In the genomic region with DNA sequence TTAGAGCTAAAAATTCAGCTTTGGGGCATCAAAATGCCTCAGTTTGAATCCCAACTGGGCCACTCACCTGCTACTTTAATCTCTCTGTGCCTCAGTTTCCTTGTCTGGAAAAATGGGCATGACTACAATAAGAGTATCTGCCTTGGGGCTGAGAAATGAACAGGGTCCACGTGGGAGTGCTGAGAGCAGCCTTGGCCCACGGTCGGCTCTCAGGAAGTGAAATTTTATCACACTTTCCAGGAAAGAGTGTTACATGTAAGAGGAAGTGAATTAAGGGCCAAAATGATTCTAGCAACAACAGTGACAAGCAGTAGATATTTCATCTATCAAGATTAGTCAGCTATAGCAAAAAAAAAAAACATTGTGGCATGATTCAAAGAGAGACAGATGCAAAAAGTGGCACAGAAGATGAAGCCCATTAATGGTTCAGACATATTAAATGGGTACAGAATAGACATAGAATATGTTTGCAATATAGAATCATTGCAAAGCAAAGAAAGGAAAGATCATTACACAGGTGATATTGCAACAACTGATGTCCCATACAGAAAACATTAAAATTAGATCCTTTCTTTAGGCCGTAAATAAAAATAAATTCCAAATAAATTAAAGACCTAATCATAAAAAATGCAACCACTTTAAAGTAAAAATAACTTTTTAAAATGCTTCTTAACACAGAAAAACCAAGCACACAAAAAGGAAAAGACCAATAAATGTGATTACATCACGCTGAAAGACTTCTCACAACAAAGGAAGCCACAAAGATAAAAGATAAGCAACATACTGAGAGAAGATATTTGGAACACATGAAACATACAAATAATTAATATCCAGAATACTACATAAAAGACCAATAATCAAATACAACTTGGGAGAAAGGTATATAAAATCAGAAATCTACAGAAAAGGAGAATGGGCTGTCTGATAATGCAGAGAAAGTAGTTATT, we compare ENCODE assay signal across 10 cellular contexts. TPM values are rescaled to one million over a fixed set of nuclear protein-coding genes. Genes with fewer than 3 reads are reported as not detected.
DNase-seq lines count a peak whose midpoint lies in the region; ATAC-seq, FAIRE-seq and TF ChIP-seq lines count a peak whose summit lies in the region.
"Had no signal": no experiment of that assay in that cellular context is flagged by ENCODE, and none has a peak within 500 bp of the region (broad histone marks: within the 10 kb centered on the region; RNA-seq: fewer than 3 reads in every experiment).

No MANE protein-coding gene starts in this region.

- H3K27me3 ChIP-seq in CD4-positive, alpha-beta T cell (ENCODE audit: control insufficient read depth, insufficient read depth, low read length), result no peaks in the 10 kb centered on the region
- H3K27me3 ChIP-seq in lung (ENCODE audit: control insufficient read depth, insufficient read depth) (no peaks in the 10 kb centered on the region), GM23248 (replicated peaks; ENCODE audit: insufficient read depth) (peaks cover 4% of the 10 kb centered on the region; the same call in 1 of the 2 replicates)

- H3K27ac Mint-ChIP-seq in CD4-positive, alpha-beta T cell, result peak overlapping the region; percentile 13
- peak overlapping the region; percentile 91 for H3K27ac Mint-ChIP-seq in activated CD4-positive, alpha-beta memory T cell treated with anti-CD3 and anti-CD28 coated beads for 36 hours

- H3K27me3 Mint-ChIP-seq in CD4-positive, alpha-beta T cell, result peaks cover 6% of the 10 kb centered on the region
- H3K27me3 Mint-ChIP-seq in activated CD4-positive, alpha-beta memory T cell treated with anti-CD3 and anti-CD28 coated beads for 36 hours, result peaks cover 8% of the 10 kb centered on the region

- peak in 1 of 10 experiments; percentile 28 for DNase-seq in CD4-positive, alpha-beta T cell
- DNase-seq in activated CD4-positive, alpha-beta memory T cell treated with anti-CD3 and anti-CD28 coated beads for 36 hours, result peak; percentile 66
- DNase-seq in lung (ENCODE audit: low spot score) (peak; percentile 27), GM23248 (no peak), T1000 (lab: John Stamatoyannopoulos, UW) (no peak), NCI-H526 (lab: John Stamatoyannopoulos, UW) (no peak), kidney (no peak)

- no peak overlapping the region for H3K9ac ChIP-seq in GM23248
- H3K9ac ChIP-seq in kidney (ENCODE audit: low read length in 2 of 2), result no peak overlapping the region

- POLR2A ChIA-PET in CD4-positive, alpha-beta T cell (lab: Charles Lee), result no interaction called here
- POLR2A ChIA-PET in activated CD4-positive, alpha-beta memory T cell treated with anti-CD3 and anti-CD28 coated beads for 36 hours (lab: Charles Lee), result interaction anchor here (1.1 kb wide), 1 partner anchor 11 kb away, joined by 5 read pairs; no protein-coding TSS in a partner anchor

- H4K20me1 ChIP-seq in GM23248 (ENCODE audit: insufficient read depth), result no peaks in the 10 kb centered on the region

- no peaks in the 10 kb centered on the region for H3K36me3 ChIP-seq in lung (ENCODE audit: control insufficient read depth in 2 of 2, insufficient read depth in 2 of 2, low read length in 2 of 2)
- H3K36me3 ChIP-seq in GM23248 (ENCODE audit: low read depth), result no peaks in the 10 kb centered on the region
- H3K36me3 ChIP-seq in kidney (ENCODE audit: control insufficient read depth in 1 of 2, insufficient read depth in 2 of 2, low read length in 2 of 2), result no peaks in the 10 kb centered on the region

- in situ Hi-C loops in GM23248 (cut with MboI), result no loop called here

- peaks cover 20% of the 10 kb centered on the region for H3K4me1 Mint-ChIP-seq in CD4-positive, alpha-beta T cell (ENCODE audit: low read depth)
- H3K4me1 Mint-ChIP-seq in activated CD4-positive, alpha-beta memory T cell treated with anti-CD3 and anti-CD28 coated beads for 36 hours (ENCODE audit: low read depth), result peaks cover 48% of the 10 kb centered on the region

- no peak for ATAC-seq in CD4-positive, alpha-beta T cell (ENCODE audit: poor library complexity)
- ATAC-seq in GM18520 (IDR thresholded peaks at IDR 0.05; ENCODE audit: unreplicated experiment) (peak; percentile 27), lung (ENCODE audit: insufficient read depth, low FRiP score) (no peak)

- intact Hi-C loops in CD4-positive, alpha-beta T cell (cut with DNase I, micrococcal nuclease), result no loop called here
- intact Hi-C loops in activated CD4-positive, alpha-beta memory T cell treated with anti-CD3 and anti-CD28 coated beads for 36 hours (cut with micrococcal nuclease), result loop anchor here (1.0 to 10.0 kb wide), 6 partner anchors 7 to 877 kb away; partner anchors contain the start of genes ERCC6 and MAPK8
- intact Hi-C loops in kidney (cut with DNase I), result no loop called here

- H3K9me3 ChIP-seq in CD4-positive, alpha-beta T cell (ENCODE audit: control insufficient read depth, low read length), result no peaks in the 10 kb centered on the region
- H3K9me3 ChIP-seq in lung (ENCODE audit: control insufficient read depth in 2 of 2, insufficient read depth in 1 of 2, low read length in 1 of 2) (no peaks in the 10 kb centered on the region), GM23248 (ENCODE audit: low read depth) (no peaks in the 10 kb centered on the region), kidney (ENCODE audit: control insufficient read depth in 1 of 2, low read length in 2 of 2) (no peaks in the 10 kb centered on the region)

- no peak for FAIRE-seq in kidney (lab: Jason Lieb, UNC)

- H3K4me2 ChIP-seq in GM23248 (ENCODE audit: unreplicated experiment), result no peak overlapping the region

- no peaks in the 10 kb centered on the region for H3K9me3 Mint-ChIP-seq in CD4-positive, alpha-beta T cell
- H3K9me3 Mint-ChIP-seq in activated CD4-positive, alpha-beta memory T cell treated with anti-CD3 and anti-CD28 coated beads for 36 hours, result no peaks in the 10 kb centered on the region

- peak overlapping the region; percentile 22 for H3K4me3 Mint-ChIP-seq in CD4-positive, alpha-beta T cell
- H3K4me3 Mint-ChIP-seq in activated CD4-positive, alpha-beta memory T cell treated with anti-CD3 and anti-CD28 coated beads for 36 hours, result peak overlapping the region; percentile 70

- H3F3A ChIP-seq in GM23248 (ENCODE audit: insufficient read depth), result no peaks in the 10 kb centered on the region

- CTCF ChIA-PET in CD4-positive, alpha-beta T cell (lab: Charles Lee), result no interaction called here
- CTCF ChIA-PET in activated CD4-positive, alpha-beta memory T cell treated with anti-CD3 and anti-CD28 coated beads for 36 hours (lab: Charles Lee), result no interaction called here

- H3K4me1 ChIP-seq in lung (ENCODE audit: control insufficient read depth in 2 of 2, insufficient read depth in 2 of 2, low read length in 2 of 2) (peaks cover 8 to 11% of the 10 kb centered on the region in 2 donors), GM23248 (ENCODE audit: insufficient read depth) (no peaks in the 10 kb centered on the region), kidney (ENCODE audit: control insufficient read depth in 1 of 2, insufficient read depth in 1 of 2, low read depth in 1 of 2, low read length in 2 of 2) (peaks cover 6 to 7% of the 10 kb centered on the region in 2 donors)

- no peak for TF ChIP-seq CTCF in CD4-positive, alpha-beta T cell (IDR thresholded peaks at IDR 0.05)
- no peak for TF ChIP-seq CTCF in lung (IDR thresholded peaks at IDR 0.05; ENCODE audit: control extremely low read depth, extremely low read depth)
- TF ChIP-seq CTCF in kidney (IDR thresholded peaks at IDR 0.05; ENCODE audit: borderline replicate concordance, extremely low read depth, insufficient read depth), result no peak

- WGBS in lung, 2 donors, result 25 to 40% methylated on average over 5 of the region's 5 CpGs
- 69 to 81% methylated on average over 5 of the region's 5 CpGs for WGBS in GM23248 (ENCODE audit: low coverage in 1 of 2, low lambda C conversion rate in 2 of 2, missing lambda C conversion rate in 2 of 2), 2 experiments

- H3K4me3 ChIP-seq in lung (no peak overlapping the region), GM23248 (no peak overlapping the region), kidney (ENCODE audit: low read length in 2 of 2) (no peak overlapping the region)

- H3K36me3 Mint-ChIP-seq in CD4-positive, alpha-beta T cell (ENCODE audit: low read depth), result no peaks in the 10 kb centered on the region
- peaks cover 40% of the 10 kb centered on the region for H3K36me3 Mint-ChIP-seq in activated CD4-positive, alpha-beta memory T cell treated with anti-CD3 and anti-CD28 coated beads for 36 hours

- no peak overlapping the region for H3K27ac ChIP-seq in CD4-positive, alpha-beta T cell (ENCODE audit: low read depth, low read length)
- H3K27ac ChIP-seq in lung (ENCODE audit: low read depth in 1 of 2, low read length in 1 of 2) (peak overlapping the region in 1 of 2 donors; percentile 20), GM23248 (no peak overlapping the region), kidney (ENCODE audit: low read depth in 2 of 2, low read length in 2 of 2) (no peak overlapping the region)

- H3K79me2 ChIP-seq in GM23248 (ENCODE audit: insufficient read depth), result no peaks in the 10 kb centered on the region

- no peaks in the 10 kb centered on the region for H3K9me2 ChIP-seq in GM23248 (ENCODE audit: insufficient read depth)

- no peak overlapping the region for H2AFZ ChIP-seq in GM23248

RNA-seq across cellular contexts. Expression of gene TMEM273, which starts 4.3 kb away (rescaled TPM):
- total RNA-seq in CD4-positive, alpha-beta T cell, result 1 to 10 TPM; 1.8 to 2.2 TPM
- 100 to 1,000 TPM; 106 to 108 TPM for total RNA-seq in activated CD4-positive, alpha-beta memory T cell treated with anti-CD3 and anti-CD28 coated beads for 36 hours
- total RNA-seq in lung (10 to 100 TPM; 12.0 to 22.7 TPM), kidney (16.8 TPM)
- polyA plus RNA-seq in lung (10 to 100 TPM; 12.4 to 41.8 TPM), GM23248 (2016; fragmentation: Nextera tagmentation; extraction: Ambion mirVana) (not detected in 2 replicates), kidney (ENCODE audit: insufficient read depth, low read depth, low replicate concordance) (3.2 TPM)
- total RNA-seq in GM23248 (2014; rRNA removed; shearing (Covaris generic)), result not detected in 2 replicates
- total RNA-seq: osteocyte, SK-MEL-5 had no signal

RNA-seq across cellular contexts. Expression of gene FAM170B, which starts 50.0 kb away (rescaled TPM):
- not detected for total RNA-seq in CD4-positive, alpha-beta T cell
- total RNA-seq in activated CD4-positive, alpha-beta memory T cell treated with anti-CD3 and anti-CD28 coated beads for 36 hours, result not detected
- under 1 TPM in 1 of 2 donors, not detected in 1; 0.34 TPM for total RNA-seq in lung
- under 1 TPM in 1 of 2 donors, not detected in 1; 0.13 TPM for polyA plus RNA-seq in lung
- not detected in 2 replicates for total RNA-seq in GM23248 (2014; rRNA removed; shearing (Covaris generic))
- not detected in 2 replicates for polyA plus RNA-seq in GM23248 (2016; fragmentation: Nextera tagmentation; extraction: Ambion mirVana)
- total RNA-seq in kidney, result not detected
- not detected for polyA plus RNA-seq in kidney (ENCODE audit: insufficient read depth, low read depth, low replicate concordance)
- total RNA-seq: osteocyte, SK-MEL-5 had no signal

Comparison
In these comparisons a context has a peak if more than half of its experiments do, and no peak if none do; other contexts are left out.
1. DNase-seq: peak in activated CD4-positive, alpha-beta memory T cell treated with anti-CD3 and anti-CD28 coated beads for 36 hours (single experiment) and lung (single experiment); none in GM23248 (single experiment), T1000 (single experiment), NCI-H526 (0 of 2) and kidney (single experiment).